1 cellular context compared by ENCODE assay signal in the genomic region with DNA sequence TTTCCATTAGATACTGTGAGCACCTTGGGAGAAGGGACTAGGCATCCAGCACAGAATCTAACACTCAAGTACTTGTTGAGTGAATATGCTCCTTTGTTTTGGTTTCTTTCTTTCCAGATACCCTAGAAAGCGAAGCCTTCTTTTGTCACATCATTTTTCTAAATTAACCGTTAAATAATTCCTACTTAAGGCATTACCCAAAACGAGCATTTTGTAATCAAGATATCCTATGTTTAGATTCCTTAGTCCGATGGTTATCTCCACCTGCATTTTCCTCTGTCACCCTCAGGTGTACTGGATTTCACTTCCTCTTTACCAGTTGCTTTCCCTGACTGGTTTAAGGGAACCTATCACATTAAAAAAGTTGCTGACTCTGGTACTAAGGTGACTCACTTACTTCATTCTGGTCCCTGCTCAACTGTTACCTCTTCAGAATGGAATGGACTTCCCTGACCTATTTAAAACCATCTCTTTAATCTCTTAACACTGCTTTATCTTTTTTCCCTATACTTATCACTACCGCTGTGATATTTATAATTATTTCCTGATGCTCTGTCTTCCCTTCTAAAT.
A peak's percentile ranks its signal among the peaks of the same experiment; 100 is the strongest.
TF ChIP-seq lines count a peak whose summit lies in the region.

No MANE protein-coding gene starts in this region.

TF ChIP-seq in K562, 482 proteins besides CTCF, POLR2A, EP300 and RAD21:
- TF ChIP-seq WHSC1 (IDR thresholded peaks at IDR 0.05; ENCODE audit: low read length) (no peak), CHD2 (IDR thresholded peaks at IDR 0.05; ENCODE audit: low read depth, low read length) (no peak), CHD1 (IDR thresholded peaks at IDR 0.05; ENCODE audit: low read length) (no peak), MEF2A (IDR thresholded peaks at IDR 0.05; ENCODE audit: control insufficient read depth, low read depth, low read length) (no peak), NFIC (IDR thresholded peaks at IDR 0.05) (no peak), MAFG (tag; conservative IDR thresholded peaks at IDR 0.05) (0 out of 2 replicates have a peak, but pooled peaks have one; percentile 15), KLF13 (tag; IDR thresholded peaks at IDR 0.05; ENCODE audit: borderline replicate concordance, low read depth) (no peak), CBX2 (IDR thresholded peaks at IDR 0.05; ENCODE audit: insufficient read depth, low read length, poor library complexity, severe bottlenecking) (no peak), GABPA (tag; conservative IDR thresholded peaks at IDR 0.05; ENCODE audit: low read depth) (no peak), RFX5 (IDR thresholded peaks at IDR 0.05; ENCODE audit: low read depth, low read length) (no peak), ZEB2 (IDR thresholded peaks at IDR 0.05) (peak; percentile 69), SMARCE1 (IDR thresholded peaks at IDR 0.05) (peak; percentile 22; the same call in 1 of the 2 replicates), SMC3 (conservative IDR thresholded peaks at IDR 0.05; ENCODE audit: insufficient read depth, low read depth, low read length) (no peak), TEAD4 (IDR thresholded peaks at IDR 0.05; ENCODE audit: low read length) (no peak), TEAD4 (CRISPR knock-in tag; IDR thresholded peaks at IDR 0.05; ENCODE audit: borderline replicate concordance) (no peak), PHB (CRISPR knock-in tag; IDR thresholded peaks at IDR 0.05) (no peak), ZNF140 (CRISPR knock-in tag; IDR thresholded peaks at IDR 0.05) (no peak), SPI1 (IDR thresholded peaks at IDR 0.05; ENCODE audit: borderline replicate concordance, low read depth, low read length) (peak; percentile 94), MIER1 (IDR thresholded peaks at IDR 0.05; ENCODE audit: low read depth) (no peak), DPF2 (IDR thresholded peaks at IDR 0.05) (0 out of 2 replicates have a peak, but pooled peaks have one; percentile 18), MCM7 (IDR thresholded peaks at IDR 0.05) (no peak), ZFP1 (CRISPR knock-in tag; IDR thresholded peaks at IDR 0.05) (no peak), E2F3 (CRISPR knock-in tag; IDR thresholded peaks at IDR 0.05) (no peak), ETV1 (tag; conservative IDR thresholded peaks at IDR 0.05; ENCODE audit: low read depth) (0 out of 2 replicates have a peak, but pooled peaks have one; percentile 15), CTBP1 (IDR thresholded peaks at IDR 0.05; ENCODE audit: borderline replicate concordance) (peak; percentile 65; the same call in 1 of the 2 replicates), RERE (CRISPR knock-in tag; IDR thresholded peaks at IDR 0.05; ENCODE audit: borderline replicate concordance) (no peak)
- TF ChIP-seq, protein P1, sequence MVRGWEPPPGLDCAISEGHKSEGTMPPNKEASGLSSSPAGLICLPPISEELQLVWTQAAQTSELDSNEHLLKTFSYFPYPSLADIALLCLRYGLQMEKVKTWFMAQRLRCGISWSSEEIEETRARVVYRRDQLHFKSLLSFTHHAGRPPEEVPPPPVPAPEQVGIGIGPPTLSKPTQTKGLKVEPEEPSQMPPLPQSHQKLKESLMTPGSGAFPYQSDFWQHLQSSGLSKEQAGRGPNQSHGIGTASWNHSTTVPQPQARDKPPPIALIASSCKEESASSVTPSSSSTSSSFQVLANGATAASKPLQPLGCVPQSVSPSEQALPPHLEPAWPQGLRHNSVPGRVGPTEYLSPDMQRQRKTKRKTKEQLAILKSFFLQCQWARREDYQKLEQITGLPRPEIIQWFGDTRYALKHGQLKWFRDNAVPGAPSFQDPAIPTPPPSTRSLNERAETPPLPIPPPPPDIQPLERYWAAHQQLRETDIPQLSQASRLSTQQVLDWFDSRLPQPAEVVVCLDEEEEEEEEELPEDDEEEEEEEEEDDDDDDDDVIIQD (CRISPR knock-in tag; IDR thresholded peaks at IDR 0.05) = no peak
- TF ChIP-seq, protein P2, sequence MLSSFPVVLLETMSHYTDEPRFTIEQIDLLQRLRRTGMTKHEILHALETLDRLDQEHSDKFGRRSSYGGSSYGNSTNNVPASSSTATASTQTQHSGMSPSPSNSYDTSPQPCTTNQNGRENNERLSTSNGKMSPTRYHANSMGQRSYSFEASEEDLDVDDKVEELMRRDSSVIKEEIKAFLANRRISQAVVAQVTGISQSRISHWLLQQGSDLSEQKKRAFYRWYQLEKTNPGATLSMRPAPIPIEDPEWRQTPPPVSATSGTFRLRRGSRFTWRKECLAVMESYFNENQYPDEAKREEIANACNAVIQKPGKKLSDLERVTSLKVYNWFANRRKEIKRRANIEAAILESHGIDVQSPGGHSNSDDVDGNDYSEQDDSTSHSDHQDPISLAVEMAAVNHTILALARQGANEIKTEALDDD (IDR thresholded peaks at IDR 0.05) = peak; percentile 78
